In the genomic region with DNA sequence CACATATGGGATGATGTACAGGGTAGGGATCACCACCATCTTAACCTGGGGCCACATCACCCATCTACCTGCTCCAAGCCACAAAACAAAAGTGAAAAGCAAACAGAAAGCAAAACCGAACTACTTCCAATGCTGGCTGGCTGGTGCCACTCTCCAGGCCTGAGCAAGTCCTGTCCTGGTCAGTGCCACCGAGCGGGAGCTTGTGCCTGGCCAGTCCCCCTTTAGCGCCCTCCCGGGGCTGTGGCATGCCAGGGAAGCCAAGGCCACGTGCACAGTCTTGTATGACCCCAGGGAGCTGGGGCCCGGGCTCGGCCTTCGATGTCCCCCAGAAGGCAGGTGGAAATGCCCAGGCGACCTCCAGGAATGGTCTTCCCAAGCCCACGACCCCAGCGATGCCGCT, we compare ENCODE assay signal across 21 cellular contexts. TPM values are rescaled to one million over a fixed set of nuclear protein-coding genes. Genes with fewer than 3 reads are reported as not detected.
DNase-seq lines count a peak whose midpoint lies in the region; ATAC-seq and TF ChIP-seq lines count a peak whose summit lies in the region.
"Had no signal": no experiment of that assay in that cellular context is flagged by ENCODE, and none has a peak within 500 bp of the region (broad histone marks: within the 10 kb centered on the region; RNA-seq: fewer than 3 reads in every experiment).

No MANE protein-coding gene starts in this region.

- peaks cover 25% of the 10 kb centered on the region for H3K4me1 ChIP-seq in CD4-positive, alpha-beta memory T cell (ENCODE audit: insufficient read depth, low read length)
- H3K4me1 ChIP-seq: adrenal gland had no signal

- intact Hi-C loops in CD4-positive, alpha-beta T cell (cut with DNase I, micrococcal nuclease) = loop anchor here in 1 of 2 experiments (2.0 kb wide), 1 partner anchor 15 kb away; no protein-coding TSS in a partner anchor
- intact Hi-C loops in CD4-positive, alpha-beta memory T cell (cut with micrococcal nuclease) = no loop called here

- H3K27ac Mint-ChIP-seq in CD4-positive, alpha-beta T cell = peak overlapping the region; percentile 39
- H3K27ac Mint-ChIP-seq in CD4-positive, alpha-beta memory T cell = peak overlapping the region in 5 of 7 donors; percentile 7 to 68 (median 22)
- H3K27ac Mint-ChIP-seq in T-helper 2 cell treated with Interferon-gamma antibody and Interleukin-4, amounts not matched to agents 5 μg/mL and 100 μg/mL, for 36 hours = peak overlapping the region; percentile 83
- H3K27ac Mint-ChIP-seq: type B pancreatic cell had no signal

- no peak for ATAC-seq in CD4-positive, alpha-beta T cell (ENCODE audit: poor library complexity)
- no peak for ATAC-seq in GM19395 (IDR thresholded peaks at IDR 0.05; ENCODE audit: unreplicated experiment)

- H3K4me3 Mint-ChIP-seq in CD4-positive, alpha-beta T cell = no peak overlapping the region
- no peak overlapping the region for H3K4me3 Mint-ChIP-seq in CD4-positive, alpha-beta memory T cell
- H3K4me3 Mint-ChIP-seq in T-helper 2 cell treated with Interferon-gamma antibody and Interleukin-4, amounts not matched to agents 5 μg/mL and 100 μg/mL, for 36 hours = no peak overlapping the region
- H3K4me3 Mint-ChIP-seq: type B pancreatic cell had no signal

- no peak overlapping the region for H3K4me3 ChIP-seq in CD4-positive, alpha-beta memory T cell (ENCODE audit: low read length in 2 of 2)
- H3K4me3 ChIP-seq: adrenal gland, coronary artery had no signal

- H3K27me3 Mint-ChIP-seq in CD4-positive, alpha-beta T cell = no peaks in the 10 kb centered on the region
- no peaks in the 10 kb centered on the region for H3K27me3 Mint-ChIP-seq in CD4-positive, alpha-beta memory T cell
- H3K27me3 Mint-ChIP-seq in T-helper 2 cell treated with Interferon-gamma antibody and Interleukin-4, amounts not matched to agents 5 μg/mL and 100 μg/mL, for 36 hours (ENCODE audit: low read depth) = no peaks in the 10 kb centered on the region
- H3K27me3 Mint-ChIP-seq: type B pancreatic cell had no signal

- POLR2A ChIA-PET in CD4-positive, alpha-beta T cell (lab: Charles Lee) = interaction anchor here (1.7 kb wide), 1 partner anchor 21 kb away, joined by 4 read pairs; no protein-coding TSS in a partner anchor
- POLR2A ChIA-PET in CD4-positive, alpha-beta memory T cell (lab: Charles Lee; ENCODE audit: partially characterized antibody) = interaction anchor here (0.7 kb wide), 1 partner anchor 21 kb away, joined by 5 read pairs; no protein-coding TSS in a partner anchor

- H3K4me1 Mint-ChIP-seq in CD4-positive, alpha-beta T cell (ENCODE audit: low read depth) = peaks cover 22% of the 10 kb centered on the region
- H3K4me1 Mint-ChIP-seq in CD4-positive, alpha-beta memory T cell = peaks cover 13 to 34% (median 25%) of the 10 kb centered on the region in 4 donors
- peaks cover 32% of the 10 kb centered on the region for H3K4me1 Mint-ChIP-seq in T-helper 2 cell treated with Interferon-gamma antibody and Interleukin-4, amounts not matched to agents 5 μg/mL and 100 μg/mL, for 36 hours (ENCODE audit: low read depth)

- H3K36me3 ChIP-seq in CD4-positive, alpha-beta memory T cell (ENCODE audit: insufficient read depth, low read length) = peaks cover 26% of the 10 kb centered on the region

- H3K27me3 ChIP-seq in CD4-positive, alpha-beta T cell (ENCODE audit: control insufficient read depth, insufficient read depth, low read length) = no peaks in the 10 kb centered on the region
- no peaks in the 10 kb centered on the region for H3K27me3 ChIP-seq in CD4-positive, alpha-beta memory T cell (ENCODE audit: insufficient read depth, low read length)
- H3K27me3 ChIP-seq: adrenal gland had no signal

- no peak for TF ChIP-seq CTCF in CD4-positive, alpha-beta T cell (IDR thresholded peaks at IDR 0.05)

- CTCF ChIA-PET in CD4-positive, alpha-beta T cell (lab: Charles Lee) = no interaction called here
- CTCF ChIA-PET in CD4-positive, alpha-beta memory T cell (lab: Charles Lee; ENCODE audit: partially characterized antibody) = interaction anchor here (0.6 to 1.6 kb wide), 2 partner anchors 11 to 117 kb away, joined by 3 read pairs; no protein-coding TSS in a partner anchor

- H3K9me3 ChIP-seq in CD4-positive, alpha-beta T cell (ENCODE audit: control insufficient read depth, low read length) = no peaks in the 10 kb centered on the region
- no peaks in the 10 kb centered on the region for H3K9me3 ChIP-seq in CD4-positive, alpha-beta memory T cell (ENCODE audit: control insufficient read depth in 1 of 2, low read length in 2 of 2)
- H3K9me3 ChIP-seq: adrenal gland had no signal

- no peak for DNase-seq in CD4-positive, alpha-beta T cell
- no peak for DNase-seq in CD4-positive, alpha-beta memory T cell
- no peak for DNase-seq in T-helper 2 cell treated with Interferon-gamma antibody and Interleukin-4, amounts not matched to agents 5 μg/mL and 100 μg/mL, for 36 hours (ENCODE audit: low spot score)
- DNase-seq in HT-29 (ENCODE audit: low spot score) (no peak), activated gamma-delta T cell (lab: John Stamatoyannopoulos, UW) (no peak)
- DNase-seq in stimulated activated naive CD4-positive, alpha-beta T cell (lab: John Stamatoyannopoulos, UW) = no peak
- DNase-seq: activated T-cell treated with anti-CD3 and anti-CD28 coated beads, Interleukin-2, amount 50 U/mL, for 1 hour; adrenal gland; GF-D8; NCI-H1048; NCI-H2029; NCI-H226; NCI-H82; OCI-M1; SHP77; stimulated activated CD4-positive, alpha-beta T cell treated with anti-CD3 and anti-CD28 coated beads, Interleukin-4, amount 100 ng/mL, for 24 hours; SW 1271 had no signal

- H3K36me3 Mint-ChIP-seq in CD4-positive, alpha-beta T cell (ENCODE audit: low read depth) = peaks cover 72% of the 10 kb centered on the region
- H3K36me3 Mint-ChIP-seq in CD4-positive, alpha-beta memory T cell = peaks cover 11 to 53% of the 10 kb centered on the region in 2 donors
- H3K36me3 Mint-ChIP-seq in T-helper 2 cell treated with Interferon-gamma antibody and Interleukin-4, amounts not matched to agents 5 μg/mL and 100 μg/mL, for 36 hours (ENCODE audit: low read depth) = peaks cover 43% of the 10 kb centered on the region
- H3K36me3 Mint-ChIP-seq: type B pancreatic cell had no signal

- no peak overlapping the region for H3K27ac ChIP-seq in CD4-positive, alpha-beta T cell (ENCODE audit: low read depth, low read length)
- no peak overlapping the region for H3K27ac ChIP-seq in CD4-positive, alpha-beta memory T cell (ENCODE audit: low read depth, low read length)
- peak overlapping the region; percentile 20 for H3K27ac ChIP-seq in cingulate gyrus (ENCODE audit: low read depth, low read length)
- H3K27ac ChIP-seq: adrenal gland, coronary artery had no signal

- H3K9me3 Mint-ChIP-seq in CD4-positive, alpha-beta T cell = no peaks in the 10 kb centered on the region
- H3K9me3 Mint-ChIP-seq in CD4-positive, alpha-beta memory T cell = no peaks in the 10 kb centered on the region
- H3K9me3 Mint-ChIP-seq in T-helper 2 cell treated with Interferon-gamma antibody and Interleukin-4, amounts not matched to agents 5 μg/mL and 100 μg/mL, for 36 hours = no peaks in the 10 kb centered on the region
- H3K9me3 Mint-ChIP-seq: type B pancreatic cell had no signal

RNA-seq across cellular contexts. Expression of a gene that starts 17.9 kb away (rescaled TPM):
- 100 to 1,000 TPM; 262 to 285 TPM for total RNA-seq in CD4-positive, alpha-beta T cell
- 100 to 1,000 TPM; 299 to 303 TPM for total RNA-seq in CD4-positive, alpha-beta memory T cell
- 100 to 1,000 TPM; 153 to 160 TPM for polyA plus RNA-seq in CD4-positive, alpha-beta memory T cell
- total RNA-seq in HT-29 (2014; rRNA removed; shearing (Covaris generic)) = 114 and 116 TPM in 2 replicates

RNA-seq across cellular contexts. Expression of a gene that starts 47.2 kb away (rescaled TPM):
- 10 to 100 TPM; 24.1 to 25.2 TPM for total RNA-seq in CD4-positive, alpha-beta T cell
- total RNA-seq in CD4-positive, alpha-beta memory T cell = 10 to 100 TPM; 71.0 to 80.3 TPM
- polyA plus RNA-seq in CD4-positive, alpha-beta memory T cell = 10 to 100 TPM; 37.1 to 43.1 TPM
- total RNA-seq in HT-29 (2014; rRNA removed; shearing (Covaris generic)) = 47.7 and 55.8 TPM in 2 replicates

Comparison
In these comparisons a context has a peak if more than half of its experiments do, and no peak if none do; other contexts are left out.
1. H3K27ac Mint-ChIP-seq: peak in every context shown above with its lines; median percentile 83 in T-helper 2 cell treated with Interferon-gamma antibody and Interleukin-4, amounts not matched to agents 5 μg/mL and 100 μg/mL, for 36 hours; 39 in CD4-positive, alpha-beta T cell; 22 in CD4-positive, alpha-beta memory T cell.